8 cellular contexts compared by ENCODE assay signal in the genomic region with DNA sequence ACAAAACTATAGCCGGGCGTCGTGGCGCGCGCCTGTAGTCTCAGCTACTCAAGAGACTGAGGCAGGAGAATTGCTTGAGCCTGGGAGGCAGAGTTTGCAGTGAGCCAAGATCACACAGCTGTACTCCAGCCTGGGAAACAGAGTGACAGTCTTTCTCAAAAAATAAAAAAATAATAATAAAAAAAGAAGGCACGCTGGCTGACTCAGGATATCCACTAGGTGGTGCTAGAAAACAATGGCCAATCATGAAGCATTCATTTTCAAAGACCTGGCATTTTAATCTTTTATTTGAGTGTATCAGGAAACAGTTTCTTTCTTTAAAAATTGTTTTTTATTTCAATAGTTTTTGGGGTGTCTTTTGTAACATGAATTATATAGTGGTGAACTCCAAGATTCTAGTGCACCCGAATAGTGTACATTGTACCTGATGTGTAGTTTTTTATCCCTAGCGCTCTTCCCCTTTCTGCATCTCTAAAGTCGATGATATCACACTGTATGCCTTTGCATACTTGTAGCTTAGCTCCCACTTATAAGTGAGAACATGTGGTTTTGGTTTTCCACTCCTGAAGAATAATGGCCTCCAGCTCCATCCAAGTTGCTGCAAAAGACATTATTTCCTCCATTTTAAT.
DNase-seq lines count a peak whose midpoint lies in the region; ATAC-seq and TF ChIP-seq lines count a peak whose summit lies in the region.

No MANE protein-coding gene starts in this region.

- peak; percentile 70 for TF ChIP-seq CTCF in WI38 (IDR thresholded peaks at IDR 0.05; ENCODE audit: low read depth, low read length)

- ATAC-seq in HG03354 (IDR thresholded peaks at IDR 0.05; ENCODE audit: poor library complexity, severe bottlenecking, unreplicated experiment) (peak; percentile 47), HG03097 (IDR thresholded peaks at IDR 0.05; ENCODE audit: low FRiP score, unreplicated experiment) (no peak), GM19351 (IDR thresholded peaks at IDR 0.05; ENCODE audit: unreplicated experiment) (no peak)

- DNase-seq in Caki2 (ENCODE audit: low read depth) (peak; percentile 23), inferior parietal cortex (ENCODE audit: extremely low spot score) (peak; percentile 22), occipital lobe (lab: John Stamatoyannopoulos, UW) (no peak), islet precursor cell (no peak)

- H3K4me3 ChIP-seq in WI38 (ENCODE audit: low read depth, low read length): no peak overlapping the region

- in situ Hi-C loops in Caki2 (cut with HindIII; ENCODE audit: low pct_unique_long_range_greater_than_20kb, low sequenced_read_pairs): no loop called here

Comparison
In these comparisons a context has a peak if more than half of its experiments do, and no peak if none do; other contexts are left out.
1. DNase-seq: peak in Caki2 (single experiment) and inferior parietal cortex (single experiment); none in occipital lobe (single experiment) and islet precursor cell (single experiment).